In genomic region chr2:10548626-10549025, GRCh38 we compare ENCODE assay signal across 1 cellular context.
A peak's percentile ranks its signal among the peaks of the same experiment; 100 is the strongest.
TF ChIP-seq lines count a peak whose summit lies in the region.

No MANE protein-coding gene starts in this region.

TF ChIP-seq in SK-N-SH, 30 proteins besides CTCF, POLR2A, EP300 and RAD21 (continued from another document):
- TF ChIP-seq IRF3 (IDR thresholded peaks at IDR 0.05; ENCODE audit: low read depth, low read length) (no peak), USF2 (IDR thresholded peaks at IDR 0.05; ENCODE audit: borderline replicate concordance, low read depth, low read length) (no peak), GATA2 (CRISPR knock-in tag; IDR thresholded peaks at IDR 0.05) (peak; percentile 80), YY1 (IDR thresholded peaks at IDR 0.05; ENCODE audit: low read depth) (no peak), PBX3 (IDR thresholded peaks at IDR 0.05) (no peak), CHD2 (IDR thresholded peaks at IDR 0.05; ENCODE audit: low read length, partially characterized antibody) (peak; percentile 20), MXI1 (IDR thresholded peaks at IDR 0.05; ENCODE audit: low read depth, low read length) (peak; percentile 81; the same call in 1 of the 2 replicates), NFIC (IDR thresholded peaks at IDR 0.05; ENCODE audit: borderline replicate concordance) (no peak), USF1 (IDR thresholded peaks at IDR 0.05; ENCODE audit: borderline replicate concordance, low read depth) (no peak), REST (IDR thresholded peaks at IDR 0.05; ENCODE audit: low read depth, low read length) (no peak), FOXJ3 (CRISPR knock-in tag; IDR thresholded peaks at IDR 0.05) (0 out of 2 replicates have a peak, but pooled peaks have one; percentile 59), FOSL2 (IDR thresholded peaks at IDR 0.05; ENCODE audit: borderline replicate concordance, low read depth) (no peak), GABPA (IDR thresholded peaks at IDR 0.05; ENCODE audit: low read depth) (no peak), TEAD4 (IDR thresholded peaks at IDR 0.05; ENCODE audit: borderline replicate concordance, insufficient read depth) (no peak), POLR2AphosphoS5 (IDR thresholded peaks at IDR 0.05; ENCODE audit: low read depth, low read length) (no peak), RXRA (IDR thresholded peaks at IDR 0.05; ENCODE audit: borderline replicate concordance, low read depth) (no peak), JUND (IDR thresholded peaks at IDR 0.05) (no peak), SIN3A (IDR thresholded peaks at IDR 0.05; ENCODE audit: borderline replicate concordance, low read depth, low read length) (no peak), RCOR1 (IDR thresholded peaks at IDR 0.05; ENCODE audit: low read length) (no peak; the same call in 1 of the 2 replicates), TCF12 (IDR thresholded peaks at IDR 0.05) (peak; percentile 76), NRF1 (IDR thresholded peaks at IDR 0.05; ENCODE audit: low read depth, low read length) (no peak), FOXM1 (IDR thresholded peaks at IDR 0.05; ENCODE audit: low read depth) (no peak), MEF2A (IDR thresholded peaks at IDR 0.05; ENCODE audit: borderline replicate concordance, low read depth) (no peak), SMC3 (IDR thresholded peaks at IDR 0.05; ENCODE audit: low read depth, low read length) (no peak)
